1 cellular context compared by ENCODE assay signal in genomic region chr17:7239091-7240027, GRCh38.
A peak's percentile ranks its signal among the peaks of the same experiment; 100 is the strongest.
TF ChIP-seq lines count a peak whose summit lies in the region.

TSS of gene PHF23 (minus strand) at chr17:7239457. CDS start at chr17:7239279, 178 bp downstream.

TF ChIP-seq in HepG2, 621 proteins besides CTCF, POLR2A, EP300 and RAD21 (continued from another document and continues in another):
- no peak for TF ChIP-seq MIXL1 (CRISPR knock-in tag; IDR thresholded peaks at IDR 0.05)
- TF ChIP-seq ZFP37 (CRISPR knock-in tag; IDR thresholded peaks at IDR 0.05; ENCODE audit: borderline replicate concordance), result no peak
- TF ChIP-seq CCAR2 (optimal IDR thresholded peaks at IDR 0.05; ENCODE audit: low read depth, low read length), result no peak
- no peak for TF ChIP-seq MAFF (IDR thresholded peaks at IDR 0.05; ENCODE audit: low read depth, low read length)
- TF ChIP-seq AGO2 (optimal IDR thresholded peaks at IDR 0.05; ENCODE audit: low read depth, low read length), result peak; percentile 90
- TF ChIP-seq SRF (IDR thresholded peaks at IDR 0.05; ENCODE audit: low read depth, low read length), result no peak
- TF ChIP-seq ZNF879 (CRISPR knock-in tag; IDR thresholded peaks at IDR 0.05), result no peak
- TF ChIP-seq TAF1 (CRISPR knock-in tag; IDR thresholded peaks at IDR 0.05), result peak; percentile 64
- no peak; the same call in 1 of the 2 replicates for TF ChIP-seq ARID5B (CRISPR knock-in tag; IDR thresholded peaks at IDR 0.05)
- TF ChIP-seq NFATC3 (CRISPR knock-in tag; IDR thresholded peaks at IDR 0.05), result no peak
- peak; percentile 12; the same call in 1 of the 2 replicates for TF ChIP-seq HNF4G (IDR thresholded peaks at IDR 0.05; ENCODE audit: borderline replicate concordance, low read depth, low read length)
- 0 out of 2 replicates have a peak, but pooled peaks have one; percentile 37 for TF ChIP-seq HNF4G (CRISPR knock-in tag; IDR thresholded peaks at IDR 0.05; ENCODE audit: borderline replicate concordance, low read depth)
- no peak for TF ChIP-seq FOXJ3 (CRISPR knock-in tag; IDR thresholded peaks at IDR 0.05; ENCODE audit: borderline replicate concordance)
- TF ChIP-seq SNAPC2 (CRISPR knock-in tag; IDR thresholded peaks at IDR 0.05), result no peak
- peak; percentile 87 for TF ChIP-seq POLR2AphosphoS2 (IDR thresholded peaks at IDR 0.05; ENCODE audit: low read depth, low read length)
- no peak for TF ChIP-seq DMAP1 (CRISPR knock-in tag; IDR thresholded peaks at IDR 0.05)
- peak; percentile 79; the same call in 1 of the 2 replicates for TF ChIP-seq ZNF639 (CRISPR knock-in tag; conservative IDR thresholded peaks at IDR 0.05)
- peak; percentile 11; the same call in 1 of the 2 replicates for TF ChIP-seq UBTF (CRISPR knock-in tag; IDR thresholded peaks at IDR 0.05)
- TF ChIP-seq ZNF564 (CRISPR knock-in tag; IDR thresholded peaks at IDR 0.05), result no peak
- no peak for TF ChIP-seq TEAD2 (CRISPR knock-in tag; IDR thresholded peaks at IDR 0.05)
- peak; percentile 20; the same call in 1 of the 2 replicates for TF ChIP-seq HINFP (CRISPR knock-in tag; IDR thresholded peaks at IDR 0.05; ENCODE audit: low read depth)
- TF ChIP-seq ATF6 (CRISPR knock-in tag; conservative IDR thresholded peaks at IDR 0.05), result no peak
- peak; percentile 75 for TF ChIP-seq ZNF687 (CRISPR knock-in tag; IDR thresholded peaks at IDR 0.05)
- TF ChIP-seq ZNF333 (CRISPR knock-in tag; IDR thresholded peaks at IDR 0.05; ENCODE audit: borderline replicate concordance), result peak; percentile 37; the same call in 1 of the 2 replicates
- TF ChIP-seq BATF2 (CRISPR knock-in tag; IDR thresholded peaks at IDR 0.05), result no peak
- TF ChIP-seq CSRNP2 (CRISPR knock-in tag; conservative IDR thresholded peaks at IDR 0.05; ENCODE audit: low read depth), result no peak
- 0 out of 2 replicates have a peak, but pooled peaks have one; percentile 15 for TF ChIP-seq ZNF205 (CRISPR knock-in tag; IDR thresholded peaks at IDR 0.05)
- TF ChIP-seq SMC3 (IDR thresholded peaks at IDR 0.05; ENCODE audit: low read length), result no peak
- peak; percentile 91; the same call in 1 of the 2 replicates for TF ChIP-seq FIP1L1 (IDR thresholded peaks at IDR 0.05; ENCODE audit: borderline replicate concordance, insufficient read depth, low read depth, low read length)
- TF ChIP-seq DNMT3B (CRISPR knock-in tag; conservative IDR thresholded peaks at IDR 0.05), result no peak
- peak; percentile 81; the same call in 1 of the 2 replicates for TF ChIP-seq ARID4A (CRISPR knock-in tag; IDR thresholded peaks at IDR 0.05; ENCODE audit: borderline replicate concordance)
- TF ChIP-seq IRF1 (CRISPR knock-in tag; IDR thresholded peaks at IDR 0.05; ENCODE audit: low read depth), result no peak
